ENCODE assay signal across 1 cellular context in genomic region chr17:801660-802059, GRCh38.
TF ChIP-seq lines count a peak whose summit lies in the region.

No MANE protein-coding gene starts in this region.

TF ChIP-seq in GM23338, 12 proteins besides CTCF, POLR2A, EP300 and RAD21 (continued from another document):
- TF ChIP-seq REST (IDR thresholded peaks at IDR 0.05; ENCODE audit: unreplicated experiment) = no peak
- TF ChIP-seq STAT1 (IDR thresholded peaks at IDR 0.05; ENCODE audit: unreplicated experiment) = no peak
- no peak for TF ChIP-seq POLR2AphosphoS5 (IDR thresholded peaks at IDR 0.05; ENCODE audit: low read depth)
- TF ChIP-seq ZNF114 (CRISPR knock-in tag; IDR thresholded peaks at IDR 0.05) = no peak
